24 cellular contexts compared by ENCODE assay signal in the genomic region with DNA sequence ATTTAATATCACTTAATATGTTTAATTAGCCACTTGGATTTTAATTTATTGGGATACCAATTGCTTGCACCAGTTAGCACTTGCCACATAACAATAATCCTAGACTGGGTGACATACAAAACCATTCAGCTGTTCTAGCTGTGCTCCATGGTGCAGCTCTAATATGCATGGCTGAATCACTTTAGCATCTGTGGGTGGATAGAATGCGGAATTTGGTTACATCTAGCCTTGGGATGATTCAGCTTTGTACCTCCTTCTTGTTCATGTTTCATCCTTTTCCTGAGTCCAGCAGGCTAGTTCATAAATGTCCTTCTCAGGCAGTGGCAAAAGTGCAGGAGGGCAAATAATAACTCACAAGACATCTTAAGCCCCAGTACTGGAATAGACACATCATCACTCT.
DNase-seq lines count a peak whose midpoint lies in the region; ATAC-seq, FAIRE-seq and TF ChIP-seq lines count a peak whose summit lies in the region.
"Had no signal": no experiment of that assay in that cellular context is flagged by ENCODE, and none has a peak within 500 bp of the region (broad histone marks: within the 10 kb centered on the region; RNA-seq: fewer than 3 reads in every experiment).

No MANE protein-coding gene starts in this region.

- FAIRE-seq in astrocyte (lab: Jason Lieb, UNC) (no peak), urothelium cell line (lab: Jason Lieb, UNC) (peak; percentile 93)

- H4K20me1 ChIP-seq in IMR-90 (ENCODE audit: insufficient read depth, low read length) (no peaks in the 10 kb centered on the region), astrocyte (ENCODE audit: insufficient read depth, low read length) (no peaks in the 10 kb centered on the region)

- H4K5ac ChIP-seq in IMR-90 (ENCODE audit: low read depth, low read length): no peak overlapping the region

- H3K36me3 Mint-ChIP-seq in astrocyte (ENCODE audit: low read depth, unreplicated experiment): no peaks in the 10 kb centered on the region
- no peaks in the 10 kb centered on the region for H3K36me3 Mint-ChIP-seq in activated CD8-positive, alpha-beta T cell treated with anti-CD3 and anti-CD28 coated beads, Interleukin-2, amount 10 ng/mL, durations not matched to agents 7 days and 5 days (ENCODE audit: low read depth)
- H3K36me3 Mint-ChIP-seq: CD4-positive, CD25-positive, alpha-beta regulatory T cell; naive B cell had no signal

- no peak overlapping the region for H3K18ac ChIP-seq in IMR-90 (ENCODE audit: low read depth, low read length)

- intact Hi-C loops in IMR-90 (cut with micrococcal nuclease): no loop called here

- WGBS in IMR-90 (ENCODE audit: extremely low coverage in 2 of 2, insufficient read length in 1 of 2), 2 experiments: no CpG with 5 or more reads among the region's 1 CpG
- WGBS in gastroesophageal sphincter (ENCODE audit: low coverage in 1 of 2), 2 donors: 89 to 90% methylated on average over 1 of the region's 1 CpG

- H3K9me3 ChIP-seq in IMR-90 (ENCODE audit: control insufficient read depth, insufficient read depth, low read length) (no peaks in the 10 kb centered on the region), astrocyte (ENCODE audit: insufficient read depth, low read depth, low read length) (no peaks in the 10 kb centered on the region), gastroesophageal sphincter (no peaks in the 10 kb centered on the region)
- H3K9me3 ChIP-seq: esophagus squamous epithelium, heart left ventricle, left lung, thoracic aorta had no signal

- peak; percentile 86 for DNase-seq in IMR-90
- DNase-seq in astrocyte (ENCODE audit: low read depth): peak; percentile 54
- peak; percentile 8 for DNase-seq in fibroblast of the conjunctiva (ENCODE audit: low read depth)
- DNase-seq in urothelium cell line (ENCODE audit: low spot score): peak; percentile 8
- DNase-seq in iPS-NIHi7 (ENCODE audit: extremely low spot score): no peak
- DNase-seq in activated CD8-positive, alpha-beta T cell treated with anti-CD3 and anti-CD28 coated beads, Interleukin-2, amount 10 ng/mL, durations not matched to agents 7 days and 5 days: no peak
- DNase-seq: activated CD4-positive, CD25-positive, alpha-beta regulatory T cell treated with anti-CD3 and anti-CD28 coated beads, Interleukin-2, amount 50 U/mL, for 72 hours; activated CD8-positive, alpha-beta T cell treated with anti-CD3 and anti-CD28 coated beads for 36 hours; activated gamma-delta T cell; activated T-cell treated with anti-CD3 and anti-CD28 coated beads for 4 hours; CD4-positive, CD25-positive, alpha-beta regulatory T cell; effector memory CD8-positive, alpha-beta T cell; esophagus squamous epithelium; heart left ventricle; left lung; naive B cell; NCI-H1694; NCI-H526; retina; stimulated activated CD4-positive, alpha-beta T cell treated with anti-CD3 and anti-CD28 coated beads, Interleukin-2, amount 100 ng/mL, for 48 hours; stimulated activated naive CD4-positive, alpha-beta T cell treated with Interleukin-2 at 50 U/mL for 16 hours had no signal

- TF ChIP-seq POLR2A in IMR-90 (IDR thresholded peaks at IDR 0.05; ENCODE audit: low read depth, low read length) (no peak), gastroesophageal sphincter (IDR thresholded peaks at IDR 0.05) (no peak)

- H2BK20ac ChIP-seq in IMR-90 (ENCODE audit: low read depth, low read length): no peak overlapping the region

- no peaks in the 10 kb centered on the region for H3K4me1 Mint-ChIP-seq in astrocyte (ENCODE audit: low read depth, unreplicated experiment)
- no peaks in the 10 kb centered on the region for H3K4me1 Mint-ChIP-seq in activated CD8-positive, alpha-beta T cell treated with anti-CD3 and anti-CD28 coated beads, Interleukin-2, amount 10 ng/mL, durations not matched to agents 7 days and 5 days (ENCODE audit: low read depth)
- H3K4me1 Mint-ChIP-seq: CD4-positive, CD25-positive, alpha-beta regulatory T cell; naive B cell had no signal

- no peak overlapping the region for H2BK15ac ChIP-seq in IMR-90 (ENCODE audit: low read depth, low read length)

- TF ChIP-seq RAD21 in IMR-90 (IDR thresholded peaks at IDR 0.05; ENCODE audit: low read length): no peak

- no peaks in the 10 kb centered on the region for H3K36me3 ChIP-seq in IMR-90 (ENCODE audit: control insufficient read depth, insufficient read depth, low read length)
- H3K36me3 ChIP-seq in astrocyte (ENCODE audit: insufficient read depth, low read length): no peaks in the 10 kb centered on the region
- H3K36me3 ChIP-seq in gastroesophageal sphincter: no peaks in the 10 kb centered on the region
- H3K36me3 ChIP-seq: esophagus squamous epithelium, heart left ventricle, left lung, thoracic aorta had no signal

- peak; percentile 80 for ATAC-seq in IMR-90 (ENCODE audit: low read depth)
- ATAC-seq in activated CD8-positive, alpha-beta T cell treated with anti-CD3 and anti-CD28 coated beads, Interleukin-2, amount 10 ng/mL, durations not matched to agents 7 days and 5 days: no peak
- ATAC-seq in gastroesophageal sphincter: no peak
- ATAC-seq: activated CD8-positive, alpha-beta T cell treated with anti-CD3 and anti-CD28 coated beads for 36 hours; effector memory CD8-positive, alpha-beta T cell; heart left ventricle; left lung had no signal

- H2AFZ ChIP-seq in IMR-90 (replicated peaks; ENCODE audit: low read length, poor library complexity) (no peak overlapping the region), astrocyte (ENCODE audit: low read depth, low read length) (no peak overlapping the region)

- in situ Hi-C loops in IMR-90 (cut with MboI; ENCODE audit: low sequenced_read_pairs): no loop called here

- H2AK9ac ChIP-seq in IMR-90 (replicated peaks; ENCODE audit: low read depth, low read length, poor library complexity): no peak overlapping the region

- H3K4ac ChIP-seq in IMR-90 (ENCODE audit: low read depth, low read length): no peak overlapping the region

- dilution Hi-C loops in IMR-90 (cut with HindIII; ENCODE audit: low sequenced_read_pairs, unreplicated experiment): no loop called here

- CTCF ChIA-PET in IMR-90 (lab: Yijun Ruan, JAX): interaction anchor here (1.0 kb wide), 1 partner anchor 14 kb away, joined by 3 read pairs; no protein-coding TSS in a partner anchor
- CTCF ChIA-PET in activated CD8-positive, alpha-beta T cell treated with anti-CD3 and anti-CD28 coated beads, Interleukin-2, amount 10 ng/mL, durations not matched to agents 7 days and 5 days (lab: Charles Lee): no interaction called here

- no peaks in the 10 kb centered on the region for H3K79me2 ChIP-seq in astrocyte (ENCODE audit: insufficient read depth, low read length)

- H3K27me3 Mint-ChIP-seq in astrocyte (ENCODE audit: low read depth, unreplicated experiment): no peaks in the 10 kb centered on the region
- no peaks in the 10 kb centered on the region for H3K27me3 Mint-ChIP-seq in activated CD8-positive, alpha-beta T cell treated with anti-CD3 and anti-CD28 coated beads, Interleukin-2, amount 10 ng/mL, durations not matched to agents 7 days and 5 days (ENCODE audit: low read depth)
- H3K27me3 Mint-ChIP-seq: activated CD8-positive, alpha-beta T cell treated with anti-CD3 and anti-CD28 coated beads for 36 hours; CD4-positive, CD25-positive, alpha-beta regulatory T cell; effector memory CD8-positive, alpha-beta T cell; naive B cell had no signal

- no peak overlapping the region for H3K14ac ChIP-seq in IMR-90 (replicated peaks; ENCODE audit: low read depth, low read length)

- no peak overlapping the region for H4K8ac ChIP-seq in IMR-90 (ENCODE audit: low read depth in 2 of 2, low read length in 2 of 2)

- H3K27me3 ChIP-seq in IMR-90 (ENCODE audit: control insufficient read depth, insufficient read depth, low read length): no peaks in the 10 kb centered on the region
- H3K27me3 ChIP-seq in astrocyte (ENCODE audit: insufficient read depth, low read length): no peaks in the 10 kb centered on the region
- H3K27me3 ChIP-seq in gastroesophageal sphincter: no peaks in the 10 kb centered on the region
- H3K27me3 ChIP-seq: esophagus squamous epithelium, heart left ventricle, left lung had no signal

- H4K91ac ChIP-seq in IMR-90 (ENCODE audit: insufficient read depth, low read depth, low read length): no peak overlapping the region

- H2BK5ac ChIP-seq in IMR-90 (ENCODE audit: low read depth, low read length, poor library complexity, severe bottlenecking): no peak overlapping the region

- no peak overlapping the region for H3K27ac Mint-ChIP-seq in astrocyte (ENCODE audit: unreplicated experiment)
- no peak overlapping the region for H3K27ac Mint-ChIP-seq in activated CD8-positive, alpha-beta T cell treated with anti-CD3 and anti-CD28 coated beads, Interleukin-2, amount 10 ng/mL, durations not matched to agents 7 days and 5 days
- H3K27ac Mint-ChIP-seq: activated CD8-positive, alpha-beta T cell treated with anti-CD3 and anti-CD28 coated beads for 36 hours; CD4-positive, CD25-positive, alpha-beta regulatory T cell; effector memory CD8-positive, alpha-beta T cell; naive B cell had no signal

- H3K4me3 ChIP-seq in IMR-90 (ENCODE audit: insufficient read depth, low read depth, low read length) (no peak overlapping the region), astrocyte (ENCODE audit: insufficient read depth, low read depth, low read length) (no peak overlapping the region), gastroesophageal sphincter (no peak overlapping the region)
- H3K4me3 ChIP-seq: coronary artery, esophagus squamous epithelium, heart left ventricle, left lung, thoracic aorta had no signal

- no peak for TF ChIP-seq EP300 in gastroesophageal sphincter (IDR thresholded peaks at IDR 0.05)

- no peak overlapping the region for H2AK5ac ChIP-seq in IMR-90 (ENCODE audit: low read depth, low read length)

- H3K9me1 ChIP-seq in IMR-90 (ENCODE audit: insufficient read depth, low read length): no peaks in the 10 kb centered on the region

- POLR2A ChIA-PET in IMR-90 (lab: Charles Lee; ENCODE audit: unreplicated experiment): no interaction called here
- POLR2A ChIA-PET in activated CD8-positive, alpha-beta T cell treated with anti-CD3 and anti-CD28 coated beads, Interleukin-2, amount 10 ng/mL, durations not matched to agents 7 days and 5 days (lab: Charles Lee): no interaction called here

- no peak overlapping the region for H3K9ac ChIP-seq in IMR-90 (ENCODE audit: low read depth, low read length)
- H3K9ac ChIP-seq in astrocyte (ENCODE audit: low read length): no peak overlapping the region

- H3K4me3 Mint-ChIP-seq in astrocyte (ENCODE audit: unreplicated experiment): no peak overlapping the region
- H3K4me3 Mint-ChIP-seq in activated CD8-positive, alpha-beta T cell treated with anti-CD3 and anti-CD28 coated beads, Interleukin-2, amount 10 ng/mL, durations not matched to agents 7 days and 5 days: no peak overlapping the region
- H3K4me3 Mint-ChIP-seq: activated CD8-positive, alpha-beta T cell treated with anti-CD3 and anti-CD28 coated beads for 36 hours; CD4-positive, CD25-positive, alpha-beta regulatory T cell; effector memory CD8-positive, alpha-beta T cell; naive B cell had no signal

- H3K4me1 ChIP-seq in IMR-90 (ENCODE audit: control insufficient read depth, insufficient read depth, low read length) (no peaks in the 10 kb centered on the region), astrocyte (ENCODE audit: insufficient read depth, low read length) (no peaks in the 10 kb centered on the region), gastroesophageal sphincter (no peaks in the 10 kb centered on the region)
- H3K4me1 ChIP-seq: esophagus squamous epithelium, heart left ventricle, left lung had no signal

- H3K79me1 ChIP-seq in IMR-90 (ENCODE audit: low read depth in 1 of 2, low read length in 2 of 2): no peaks in the 10 kb centered on the region

- H3K23ac ChIP-seq in IMR-90 (ENCODE audit: low read depth, low read length): no peak overlapping the region

- no peak overlapping the region for H3K56ac ChIP-seq in IMR-90 (ENCODE audit: extremely low read depth, insufficient read depth, low read length)

- H2BK120ac ChIP-seq in IMR-90 (ENCODE audit: low read depth, low read length): peak overlapping the region; percentile 27

- H3K27ac ChIP-seq in IMR-90 (ENCODE audit: insufficient read depth, low read length) (no peak overlapping the region), astrocyte (ENCODE audit: low read depth, low read length) (no peak overlapping the region), gastroesophageal sphincter (no peak overlapping the region)
- H3K27ac ChIP-seq: coronary artery, esophagus squamous epithelium, heart left ventricle, left lung, thoracic aorta had no signal

- TF ChIP-seq CTCF in IMR-90 (conservative IDR thresholded peaks at IDR 0.05; ENCODE audit: low read depth, low read length) (no peak), astrocyte (IDR thresholded peaks at IDR 0.05; ENCODE audit: insufficient read depth, low read depth, low read length) (no peak), gastroesophageal sphincter (IDR thresholded peaks at IDR 0.05) (no peak)

- H3K9me3 Mint-ChIP-seq in astrocyte (ENCODE audit: unreplicated experiment): no peaks in the 10 kb centered on the region
- H3K9me3 Mint-ChIP-seq in activated CD8-positive, alpha-beta T cell treated with anti-CD3 and anti-CD28 coated beads, Interleukin-2, amount 10 ng/mL, durations not matched to agents 7 days and 5 days (ENCODE audit: insufficient read depth): no peaks in the 10 kb centered on the region

- H3K4me2 ChIP-seq in IMR-90 (ENCODE audit: low read depth, low read length) (no peak overlapping the region), astrocyte (ENCODE audit: low read length) (no peak overlapping the region)

- BruUV-seq in IMR-90 (replicated peaks; lab: Mats Ljungman, UMichigan): no TSS peak

Comparison
In these comparisons a context has a peak if more than half of its experiments do, and no peak if none do; other contexts are left out.
1. DNase-seq: peak in IMR-90 (single experiment), astrocyte (single experiment), fibroblast of the conjunctiva (single experiment) and urothelium cell line (single experiment); none in iPS-NIHi7 (single experiment) and activated CD8-positive, alpha-beta T cell treated with anti-CD3 and anti-CD28 coated beads, Interleukin-2, amount 10 ng/mL, durations not matched to agents 7 days and 5 days (single experiment).